ENCODE assay signal across 1 cellular context in genomic region chr11:47337229-47337924, GRCh38.
TF ChIP-seq lines count a peak whose summit lies in the region.

No MANE protein-coding gene starts in this region.

TF ChIP-seq in K562, 482 proteins besides CTCF, POLR2A, EP300 and RAD21 (continues in another document):
- peak; percentile 29; the same call in 1 of the 2 replicates for TF ChIP-seq RBFOX2 (IDR thresholded peaks at IDR 0.05; ENCODE audit: low read depth, low read length)
- TF ChIP-seq, protein P1, sequence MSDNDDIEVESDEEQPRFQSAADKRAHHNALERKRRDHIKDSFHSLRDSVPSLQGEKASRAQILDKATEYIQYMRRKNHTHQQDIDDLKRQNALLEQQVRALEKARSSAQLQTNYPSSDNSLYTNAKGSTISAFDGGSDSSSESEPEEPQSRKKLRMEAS (CRISPR knock-in tag; IDR thresholded peaks at IDR 0.05): peak; percentile 56; the same call in 1 of the 2 replicates
- TF ChIP-seq AFF4 (CRISPR knock-in tag; IDR thresholded peaks at IDR 0.05): no peak
- peak; percentile 72; the same call in 1 of the 2 replicates for TF ChIP-seq TOE1 (IDR thresholded peaks at IDR 0.05; ENCODE audit: borderline replicate concordance)
- TF ChIP-seq TOE1 (CRISPR knock-in tag; IDR thresholded peaks at IDR 0.05; ENCODE audit: borderline replicate concordance, low read depth): no peak
- TF ChIP-seq ZNF766 (CRISPR knock-in tag; conservative IDR thresholded peaks at IDR 0.05): 0 out of 2 replicates have a peak, but pooled peaks have one; percentile 23
- peak; percentile 43; the same call in 1 of the 2 replicates for TF ChIP-seq DPF2 (IDR thresholded peaks at IDR 0.05)
- TF ChIP-seq, protein P2, sequence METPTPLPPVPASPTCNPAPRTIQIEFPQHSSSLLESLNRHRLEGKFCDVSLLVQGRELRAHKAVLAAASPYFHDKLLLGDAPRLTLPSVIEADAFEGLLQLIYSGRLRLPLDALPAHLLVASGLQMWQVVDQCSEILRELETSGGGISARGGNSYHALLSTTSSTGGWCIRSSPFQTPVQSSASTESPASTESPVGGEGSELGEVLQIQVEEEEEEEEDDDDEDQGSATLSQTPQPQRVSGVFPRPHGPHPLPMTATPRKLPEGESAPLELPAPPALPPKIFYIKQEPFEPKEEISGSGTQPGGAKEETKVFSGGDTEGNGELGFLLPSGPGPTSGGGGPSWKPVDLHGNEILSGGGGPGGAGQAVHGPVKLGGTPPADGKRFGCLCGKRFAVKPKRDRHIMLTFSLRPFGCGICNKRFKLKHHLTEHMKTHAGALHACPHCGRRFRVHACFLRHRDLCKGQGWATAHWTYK (CRISPR knock-in tag; IDR thresholded peaks at IDR 0.05): 0 out of 2 replicates have a peak, but pooled peaks have one; percentile 27
- TF ChIP-seq NBN (IDR thresholded peaks at IDR 0.05; ENCODE audit: low read depth): 0 out of 2 replicates have a peak, but pooled peaks have one; percentile 32
- no peak for TF ChIP-seq SREBF1 (IDR thresholded peaks at IDR 0.05; ENCODE audit: borderline replicate concordance, low read depth, low read length)
- no peak for TF ChIP-seq ATF1 (CRISPR knock-in tag; IDR thresholded peaks at IDR 0.05)
- TF ChIP-seq ATF1 (tag; IDR thresholded peaks at IDR 0.05): peak; percentile 55; the same call in 1 of the 2 replicates
- TF ChIP-seq C11orf30 (IDR thresholded peaks at IDR 0.05; ENCODE audit: low read depth): peak; percentile 85
- TF ChIP-seq, protein P3, sequence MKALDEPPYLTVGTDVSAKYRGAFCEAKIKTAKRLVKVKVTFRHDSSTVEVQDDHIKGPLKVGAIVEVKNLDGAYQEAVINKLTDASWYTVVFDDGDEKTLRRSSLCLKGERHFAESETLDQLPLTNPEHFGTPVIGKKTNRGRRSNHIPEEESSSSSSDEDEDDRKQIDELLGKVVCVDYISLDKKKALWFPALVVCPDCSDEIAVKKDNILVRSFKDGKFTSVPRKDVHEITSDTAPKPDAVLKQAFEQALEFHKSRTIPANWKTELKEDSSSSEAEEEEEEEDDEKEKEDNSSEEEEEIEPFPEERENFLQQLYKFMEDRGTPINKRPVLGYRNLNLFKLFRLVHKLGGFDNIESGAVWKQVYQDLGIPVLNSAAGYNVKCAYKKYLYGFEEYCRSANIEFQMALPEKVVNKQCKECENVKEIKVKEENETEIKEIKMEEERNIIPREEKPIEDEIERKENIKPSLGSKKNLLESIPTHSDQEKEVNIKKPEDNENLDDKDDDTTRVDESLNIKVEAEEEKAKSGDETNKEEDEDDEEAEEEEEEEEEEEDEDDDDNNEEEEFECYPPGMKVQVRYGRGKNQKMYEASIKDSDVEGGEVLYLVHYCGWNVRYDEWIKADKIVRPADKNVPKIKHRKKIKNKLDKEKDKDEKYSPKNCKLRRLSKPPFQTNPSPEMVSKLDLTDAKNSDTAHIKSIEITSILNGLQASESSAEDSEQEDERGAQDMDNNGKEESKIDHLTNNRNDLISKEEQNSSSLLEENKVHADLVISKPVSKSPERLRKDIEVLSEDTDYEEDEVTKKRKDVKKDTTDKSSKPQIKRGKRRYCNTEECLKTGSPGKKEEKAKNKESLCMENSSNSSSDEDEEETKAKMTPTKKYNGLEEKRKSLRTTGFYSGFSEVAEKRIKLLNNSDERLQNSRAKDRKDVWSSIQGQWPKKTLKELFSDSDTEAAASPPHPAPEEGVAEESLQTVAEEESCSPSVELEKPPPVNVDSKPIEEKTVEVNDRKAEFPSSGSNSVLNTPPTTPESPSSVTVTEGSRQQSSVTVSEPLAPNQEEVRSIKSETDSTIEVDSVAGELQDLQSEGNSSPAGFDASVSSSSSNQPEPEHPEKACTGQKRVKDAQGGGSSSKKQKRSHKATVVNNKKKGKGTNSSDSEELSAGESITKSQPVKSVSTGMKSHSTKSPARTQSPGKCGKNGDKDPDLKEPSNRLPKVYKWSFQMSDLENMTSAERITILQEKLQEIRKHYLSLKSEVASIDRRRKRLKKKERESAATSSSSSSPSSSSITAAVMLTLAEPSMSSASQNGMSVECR (CRISPR knock-in tag; IDR thresholded peaks at IDR 0.05): peak; percentile 35; the same call in 1 of the 2 replicates
- 0 out of 2 replicates have a peak, but pooled peaks have one; percentile 17 for TF ChIP-seq ZBTB5 (IDR thresholded peaks at IDR 0.05)
- peak; percentile 94 for TF ChIP-seq NR2C2 (CRISPR knock-in tag; IDR thresholded peaks at IDR 0.05)
- TF ChIP-seq NR2C2 (tag; IDR thresholded peaks at IDR 0.05): peak; percentile 95
- TF ChIP-seq HDAC2 (IDR thresholded peaks at IDR 0.05): peak; percentile 32; the same call in 1 of the 2 replicates
- peak; percentile 53 for TF ChIP-seq USF1 (CRISPR knock-in tag; IDR thresholded peaks at IDR 0.05)
- 0 out of 2 replicates have a peak, but pooled peaks have one; percentile 34 for TF ChIP-seq ZNF263 (CRISPR knock-in tag; IDR thresholded peaks at IDR 0.05; ENCODE audit: borderline replicate concordance)
- peak; percentile 94 for TF ChIP-seq NFE2 (IDR thresholded peaks at IDR 0.05; ENCODE audit: low read depth)
- TF ChIP-seq, protein P4, sequence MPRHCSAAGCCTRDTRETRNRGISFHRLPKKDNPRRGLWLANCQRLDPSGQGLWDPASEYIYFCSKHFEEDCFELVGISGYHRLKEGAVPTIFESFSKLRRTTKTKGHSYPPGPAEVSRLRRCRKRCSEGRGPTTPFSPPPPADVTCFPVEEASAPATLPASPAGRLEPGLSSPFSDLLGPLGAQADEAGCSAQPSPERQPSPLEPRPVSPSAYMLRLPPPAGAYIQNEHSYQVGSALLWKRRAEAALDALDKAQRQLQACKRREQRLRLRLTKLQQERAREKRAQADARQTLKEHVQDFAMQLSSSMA (CRISPR knock-in tag; IDR thresholded peaks at IDR 0.05): no peak
- TF ChIP-seq POLR3A (IDR thresholded peaks at IDR 0.05; ENCODE audit: borderline replicate concordance, extremely low read depth, insufficient read depth, insufficient read length): no peak
- no peak for TF ChIP-seq ZNF561 (CRISPR knock-in tag; conservative IDR thresholded peaks at IDR 0.05)
- peak; percentile 30; the same call in 1 of the 2 replicates for TF ChIP-seq MYC (IDR thresholded peaks at IDR 0.05; ENCODE audit: low read depth, low read length)
- TF ChIP-seq MYC (CRISPR knock-in tag; IDR thresholded peaks at IDR 0.05; ENCODE audit: borderline replicate concordance, low read depth): 0 out of 2 replicates have a peak, but pooled peaks have one; percentile 21
- TF ChIP-seq BCOR (IDR thresholded peaks at IDR 0.05): peak; percentile 10; the same call in 1 of the 2 replicates
- TF ChIP-seq, protein P5, sequence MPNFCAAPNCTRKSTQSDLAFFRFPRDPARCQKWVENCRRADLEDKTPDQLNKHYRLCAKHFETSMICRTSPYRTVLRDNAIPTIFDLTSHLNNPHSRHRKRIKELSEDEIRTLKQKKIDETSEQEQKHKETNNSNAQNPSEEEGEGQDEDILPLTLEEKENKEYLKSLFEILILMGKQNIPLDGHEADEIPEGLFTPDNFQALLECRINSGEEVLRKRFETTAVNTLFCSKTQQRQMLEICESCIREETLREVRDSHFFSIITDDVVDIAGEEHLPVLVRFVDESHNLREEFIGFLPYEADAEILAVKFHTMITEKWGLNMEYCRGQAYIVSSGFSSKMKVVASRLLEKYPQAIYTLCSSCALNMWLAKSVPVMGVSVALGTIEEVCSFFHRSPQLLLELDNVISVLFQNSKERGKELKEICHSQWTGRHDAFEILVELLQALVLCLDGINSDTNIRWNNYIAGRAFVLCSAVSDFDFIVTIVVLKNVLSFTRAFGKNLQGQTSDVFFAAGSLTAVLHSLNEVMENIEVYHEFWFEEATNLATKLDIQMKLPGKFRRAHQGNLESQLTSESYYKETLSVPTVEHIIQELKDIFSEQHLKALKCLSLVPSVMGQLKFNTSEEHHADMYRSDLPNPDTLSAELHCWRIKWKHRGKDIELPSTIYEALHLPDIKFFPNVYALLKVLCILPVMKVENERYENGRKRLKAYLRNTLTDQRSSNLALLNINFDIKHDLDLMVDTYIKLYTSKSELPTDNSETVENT (CRISPR knock-in tag; IDR thresholded peaks at IDR 0.05): peak; percentile 27; the same call in 1 of the 2 replicates
- TF ChIP-seq MAFF (IDR thresholded peaks at IDR 0.05; ENCODE audit: low read length): no peak
- TF ChIP-seq JUND (IDR thresholded peaks at IDR 0.05; ENCODE audit: borderline replicate concordance, low read depth, low read length): peak; percentile 85
- peak; percentile 84; the same call in 2 of the 3 replicates for TF ChIP-seq JUND (tag; IDR thresholded peaks at IDR 0.05; ENCODE audit: borderline replicate concordance, low read depth, low read length)
- TF ChIP-seq ZNF717 (CRISPR knock-in tag; IDR thresholded peaks at IDR 0.05): no peak
- peak; percentile 64 for TF ChIP-seq ZNF316 (IDR thresholded peaks at IDR 0.05)
- no peak for TF ChIP-seq ZNF445 (CRISPR knock-in tag; IDR thresholded peaks at IDR 0.05; ENCODE audit: low read depth)
- peak in 1 of 2 experiments; percentile 66; a peak in 2 of 4 replicates for TF ChIP-seq HDAC1 (IDR thresholded peaks at IDR 0.05)
- peak in 1 of 2 experiments; percentile 93; a peak in 2 of 4 replicates for TF ChIP-seq RCOR1 (IDR thresholded peaks at IDR 0.05; ENCODE audit: borderline replicate concordance in 1 of 2, low read depth in 2 of 2, low read length in 2 of 2)
- TF ChIP-seq CREM (IDR thresholded peaks at IDR 0.05; ENCODE audit: low read depth): peak; percentile 74
- TF ChIP-seq CXXC5 (CRISPR knock-in tag; IDR thresholded peaks at IDR 0.05): peak; percentile 78
- TF ChIP-seq MTA1 (IDR thresholded peaks at IDR 0.05; ENCODE audit: borderline replicate concordance): peak; percentile 35; the same call in 1 of the 2 replicates
- peak; percentile 69; the same call in 1 of the 2 replicates for TF ChIP-seq TFAP4 (CRISPR knock-in tag; IDR thresholded peaks at IDR 0.05; ENCODE audit: borderline replicate concordance)
- TF ChIP-seq ZNF324 (CRISPR knock-in tag; IDR thresholded peaks at IDR 0.05): no peak
- peak; percentile 55; the same call in 1 of the 2 replicates for TF ChIP-seq JUN (IDR thresholded peaks at IDR 0.05; ENCODE audit: borderline replicate concordance, low read depth, low read length)
- no peak for TF ChIP-seq JUN (CRISPR knock-in tag; IDR thresholded peaks at IDR 0.05; ENCODE audit: borderline replicate concordance)
- peak; percentile 48; the same call in 1 of the 2 replicates for TF ChIP-seq ATF7 (IDR thresholded peaks at IDR 0.05)
- peak; percentile 43; the same call in 1 of the 2 replicates for TF ChIP-seq ESRRA (IDR thresholded peaks at IDR 0.05; ENCODE audit: borderline replicate concordance, low read depth)
- peak; percentile 85 to 88 for TF ChIP-seq NRF1 (conservative IDR thresholded peaks at IDR 0.05 in 1 of 2, IDR thresholded peaks at IDR 0.05 in 1 of 2)
- TF ChIP-seq KLF1 (tag; IDR thresholded peaks at IDR 0.05): peak; percentile 84; the same call in 1 of the 2 replicates
- TF ChIP-seq KDM1A (IDR thresholded peaks at IDR 0.05): peak in 1 of 2 experiments; percentile 68; a peak in 3 of 4 replicates
